Comparison of ENCODE assay signal across 33 cellular contexts in genomic region chr11:34012734-34013133, GRCh38. TPM values are rescaled to one million over a fixed set of nuclear protein-coding genes. Genes with fewer than 3 reads are reported as not detected.
DNase-seq lines count a peak whose midpoint lies in the region; ATAC-seq, FAIRE-seq and TF ChIP-seq lines count a peak whose summit lies in the region.
"Had no signal": no experiment of that assay in that cellular context is flagged by ENCODE, and none has a peak within 500 bp of the region (broad histone marks: within the 10 kb centered on the region; RNA-seq: fewer than 3 reads in every experiment).

No MANE protein-coding gene starts in this region.

- H4K20me1 ChIP-seq in K562 (replicated peaks; ENCODE audit: control insufficient read depth, insufficient read depth, low read length): no peaks in the 10 kb centered on the region
- H4K20me1 ChIP-seq: BLaER1; BLaER1 treated with 17β-estradiol and CSF1 and Interleukin-3, amounts not matched to agents 10 nM and 100 nM had no signal

- no peak for TF ChIP-seq EP300 in K562 (IDR thresholded peaks at IDR 0.05; ENCODE audit: low read length)
- TF ChIP-seq EP300 in ovary (IDR thresholded peaks at IDR 0.05): no peak

- H2AFZ ChIP-seq in K562 (ENCODE audit: low read depth, low read length): no peak overlapping the region

- 54% methylated on average over 1 of the region's 1 CpG for WGBS in K562 (ENCODE audit: insufficient coverage, low coverage, missing lambda C conversion rate)
- 93 to 97% (median 94%) methylated on average over 1 of the region's 1 CpG for whole genome bisulfite sequencing in ovary, 3 donors

- no peak overlapping the region for H3K9ac ChIP-seq in K562 (ENCODE audit: insufficient read depth in 1 of 2, low read depth in 2 of 2, low read length in 2 of 2)
- H3K9ac ChIP-seq: BLaER1; BLaER1 treated with 17β-estradiol and CSF1 and Interleukin-3, amounts not matched to agents 10 nM and 100 nM had no signal

- H3K27ac ChIP-seq in HEK293 (ENCODE audit: extremely low read depth, low read depth, low read length) (no peak overlapping the region), K562 (ENCODE audit: extremely low read depth, low read depth, low read length) (no peak overlapping the region), ovary (no peak overlapping the region)
- H3K27ac ChIP-seq: 22Rv1; A549; BLaER1; BLaER1 treated with 17β-estradiol and CSF1 and Interleukin-3, amounts not matched to agents 10 nM and 100 nM; C4-2B had no signal

- FAIRE-seq in K562 (lab: Jason Lieb, UNC): no peak
- FAIRE-seq: A204.1, A549, D721Med had no signal

- H3K9me3 ChIP-seq in HEK293 (ENCODE audit: control insufficient read depth, insufficient read depth, low read depth, low read length) (no peaks in the 10 kb centered on the region), K562 (replicated peaks; ENCODE audit: control insufficient read depth, insufficient read depth, low read depth, low read length) (no peaks in the 10 kb centered on the region), ovary (no peaks in the 10 kb centered on the region)
- H3K9me3 ChIP-seq: BE2C; BLaER1; BLaER1 treated with 17β-estradiol and CSF1 and Interleukin-3, amounts not matched to agents 10 nM and 100 nM; Caco-2 had no signal

- in situ Hi-C loops in K562 (cut with MboI): no loop called here

- intact Hi-C loops in K562 (cut with micrococcal nuclease) (no loop called here), ovary (cut with DNase I) (no loop called here)

- TF ChIP-seq RAD21 in K562 (CRISPR knock-in tag; conservative IDR thresholded peaks at IDR 0.05 in 1 of 2, IDR thresholded peaks at IDR 0.05 in 1 of 2): no peak

- no peaks in the 10 kb centered on the region for H3K9me1 ChIP-seq in K562 (ENCODE audit: control insufficient read depth, insufficient read depth, low read length)

- H3K4me3 ChIP-seq in HEK293 (ENCODE audit: low read depth, low read length) (no peak overlapping the region), K562 (no peak overlapping the region), ovary (no peak overlapping the region)
- H3K4me3 ChIP-seq: A549; BLaER1; BLaER1 treated with 17β-estradiol and CSF1 and Interleukin-3, amounts not matched to agents 10 nM and 100 nM had no signal

- H3K36me3 ChIP-seq in HEK293 (ENCODE audit: control insufficient read depth in 2 of 2, insufficient read depth in 1 of 2, low read length in 2 of 2) (no peaks in the 10 kb centered on the region), K562 (ENCODE audit: control insufficient read depth, insufficient read depth, low read length) (no peaks in the 10 kb centered on the region), ovary (no peaks in the 10 kb centered on the region)
- H3K36me3 ChIP-seq: BE2C; BLaER1; BLaER1 treated with 17β-estradiol and CSF1 and Interleukin-3, amounts not matched to agents 10 nM and 100 nM had no signal

- H3K79me2 ChIP-seq in K562 (ENCODE audit: control insufficient read depth, insufficient read depth, low read length): no peaks in the 10 kb centered on the region

- ATAC-seq in K562 (no peak), left lobe of liver (no peak), HG03354 (IDR thresholded peaks at IDR 0.05; ENCODE audit: poor library complexity, severe bottlenecking, unreplicated experiment) (no peak)
- ATAC-seq: A549; CD8-positive, alpha-beta T cell had no signal

- H3K27me3 ChIP-seq in K562 (ENCODE audit: control insufficient read depth in 2 of 2, insufficient read depth in 2 of 2, low read length in 2 of 2): no peaks in the 10 kb centered on the region
- H3K27me3 ChIP-seq in ovary: no peaks in the 10 kb centered on the region
- H3K27me3 ChIP-seq: BE2C; BLaER1; BLaER1 treated with 17β-estradiol and CSF1 and Interleukin-3, amounts not matched to agents 10 nM and 100 nM had no signal

- POLR2A ChIA-PET in HEK293 (lab: Yijun Ruan, JAX) (no interaction called here), K562 (lab: Yijun Ruan, JAX) (interaction anchor here (1.1 kb wide), 1 partner anchor 11 kb away, joined by 3 read pairs; no protein-coding TSS in a partner anchor)

- H3K4me1 ChIP-seq in HEK293 (ENCODE audit: control insufficient read depth, insufficient read depth, low read length) (no peaks in the 10 kb centered on the region), K562 (replicated peaks in 1 of 2; ENCODE audit: control insufficient read depth in 2 of 2, insufficient read depth in 2 of 2, low read length in 2 of 2) (no peaks in the 10 kb centered on the region; a peak in 1 of 5 replicates), ovary (ENCODE audit: insufficient read depth) (no peaks in the 10 kb centered on the region)
- H3K4me1 ChIP-seq: A549, BE2C, Caco-2 had no signal

- TF ChIP-seq POLR2A in K562 (conservative IDR thresholded peaks at IDR 0.05) (no peak), ovary (IDR thresholded peaks at IDR 0.05) (no peak)

- DNase-seq in K562 (ENCODE audit: extremely low read depth in 1 of 4, low spot score in 3 of 4) (no peak), left lobe of liver (ENCODE audit: low spot score) (peak; percentile 3), CD1c-positive myeloid dendritic cell (ENCODE audit: extremely low spot score) (no peak), ovary (no peak)
- DNase-seq: 8988T; ACHN; AML-193; BE2C; C1 segment of cervical spinal cord; Caco-2; Calu3; CD4-positive, alpha-beta memory T cell; CD4-positive, alpha-beta T cell; CD4-positive, CD25-positive, alpha-beta regulatory T cell; CD8-positive, alpha-beta memory T cell; CD8-positive, alpha-beta T cell; COR-L47; DMS 273 treated with DMSO at 0.1 percent for 48 hours; DMS153; DMS53; DMS79; DMS79 treated with DMSO at 0.1 percent for 48 hours; DND-41; EL had no signal

- CTCF ChIA-PET in HEK293 (lab: Yijun Ruan, JAX) (no interaction called here), K562 (lab: Yijun Ruan, JAX; ENCODE audit: low intra/inter-chr PET ratio) (no interaction called here)

- no TSS peak for BruUV-seq in K562 (replicated peaks; lab: Mats Ljungman, UMichigan)

- no peak for TF ChIP-seq CTCF in HEK293 (tag by site-specific recombination; IDR thresholded peaks at IDR 0.05)
- TF ChIP-seq CTCF in K562 (IDR thresholded peaks at IDR 0.05 in 2 of 3, conservative IDR thresholded peaks at IDR 0.05 in 1 of 3; ENCODE audit: insufficient read depth in 2 of 3, low read depth in 1 of 3, low read length in 3 of 3): no peak
- no peak for TF ChIP-seq CTCF in ovary (IDR thresholded peaks at IDR 0.05)

- no peak overlapping the region for H3K4me2 ChIP-seq in K562 (ENCODE audit: insufficient read depth, low read length)
- H3K4me2 ChIP-seq: A549; BLaER1; BLaER1 treated with 17β-estradiol and CSF1 and Interleukin-3, amounts not matched to agents 10 nM and 100 nM had no signal

TF ChIP-seq in HEK293, 187 proteins besides CTCF, POLR2A, EP300 and RAD21:
- no peak for TF ChIP-seq ZSCAN4 (tag by site-specific recombination; IDR thresholded peaks at IDR 0.05)
- peak; percentile 58; the same call in 1 of the 2 replicates for TF ChIP-seq ZNF707 (tag by site-specific recombination; IDR thresholded peaks at IDR 0.05)

TF ChIP-seq in K562, 482 proteins besides CTCF, POLR2A, EP300 and RAD21:
- TF ChIP-seq ZNF707 (CRISPR knock-in tag; conservative IDR thresholded peaks at IDR 0.05) (peak; percentile 52; the same call in 1 of the 2 replicates), HMG20A (CRISPR knock-in tag; conservative IDR thresholded peaks at IDR 0.05) (no peak)

RNA-seq across cellular contexts. Expression of gene CAPRIN1, which starts 38.8 kb away (rescaled TPM):
- 130 and 461 TPM in 2 replicates for total RNA-seq in K562 (2011; cell fraction: chromatin; rRNA removed; ENCODE audit: low replicate concordance)
- total RNA-seq in K562 (2011; cell fraction: nucleolus; rRNA removed): 84.2 and 92.2 TPM in 2 replicates
- 188 and 293 TPM in 2 replicates for total RNA-seq in K562 (2011; cell fraction: nucleoplasm; rRNA removed)
- total RNA-seq in K562 (2014; rRNA removed) (216 and 244 TPM in 2 replicates), K562 (2014; rRNA removed; fragmentation: Illumina TruSeq; extraction: Trizol) (226 and 247 TPM in 2 replicates), K562 (2015; rRNA removed; fragmentation: Illumina TruSeq; extraction: Trizol) (237 and 246 TPM in 2 replicates), K562 (2021) (252 and 263 TPM in 2 replicates), left lobe of liver (68.6 TPM), ovary (100 to 1,000 TPM; 107 to 196 (median 160) TPM)
- polyA plus RNA-seq in K562 (2011; rRNA removed) (255 and 269 TPM in 2 replicates), K562 (2014; fragmentation: Illumina TruSeq; extraction: Trizol) (235 and 271 TPM in 2 replicates), K562 (2014; fragmentation: Nextera tagmentation; extraction: Ambion mirVana) (10 to 100 TPM; 49.6 to 51.8 TPM), K562 (2014; rRNA removed) (181 and 188 TPM in 2 replicates), ovary (100 to 1,000 TPM in 1 of 2 donors, 10 to 100 TPM in 1; 74.2 to 214 TPM)
- polyA plus RNA-seq in K562 (2011; cell fraction: cytosol; rRNA removed): 244 and 252 TPM in 2 replicates
- 170 and 222 TPM in 2 replicates for polyA plus RNA-seq in K562 (2011; cell fraction: nucleus; rRNA removed)
- polyA plus RNA-seq in K562 (2012): 154 and 186 TPM in 2 replicates
- 519 and 530 TPM in 2 replicates for polyA minus RNA-seq in K562 (2011; rRNA and poly(A)+ RNA removed)
- polyA minus RNA-seq in K562 (2011; cell fraction: cytosol; rRNA and poly(A)+ RNA removed): 168 and 225 TPM in 2 replicates
- 89.8 and 158 TPM in 2 replicates for polyA minus RNA-seq in K562 (2011; cell fraction: nucleus; rRNA and poly(A)+ RNA removed)

Comparison
In these comparisons a context has a peak if more than half of its experiments do, and no peak if none do; other contexts are left out.
1. Of the 44 proteins assayed by ChIP-seq in both K562 and HEK293: peak only in K562: none; only in HEK293: none; in both: ZNF707; in neither: 43.